9 cellular contexts compared by ENCODE assay signal in the genomic region with DNA sequence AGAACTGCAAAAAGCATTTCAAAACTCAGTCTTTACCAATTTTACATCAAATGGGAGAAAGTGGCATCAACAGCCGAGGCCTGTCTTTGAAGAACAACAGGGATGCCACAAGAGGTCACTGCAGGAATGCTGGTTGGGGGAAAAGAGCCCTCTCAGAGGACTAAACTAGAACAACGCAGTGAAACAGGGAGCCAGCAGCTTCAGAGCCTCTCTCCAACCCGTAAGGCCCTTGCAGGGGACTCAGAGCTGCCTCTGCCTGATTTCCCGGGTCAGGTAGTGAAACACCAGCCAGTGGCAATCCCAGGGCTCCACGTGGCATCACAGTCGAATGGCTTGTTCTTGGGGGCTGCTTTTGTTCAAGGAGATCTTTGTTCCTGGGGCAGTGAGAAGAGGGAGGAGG. TPM values are rescaled to one million over a fixed set of nuclear protein-coding genes. Genes with fewer than 3 reads are reported as not detected.
A peak's percentile ranks its signal among the peaks of the same experiment; 100 is the strongest.
DNase-seq lines count a peak whose midpoint lies in the region; ATAC-seq and TF ChIP-seq lines count a peak whose summit lies in the region.
"Had no signal": no experiment of that assay in that cellular context is flagged by ENCODE, and none has a peak within 500 bp of the region (broad histone marks: within the 10 kb centered on the region; RNA-seq: fewer than 3 reads in every experiment).

No MANE protein-coding gene starts in this region.

- no peak for ATAC-seq in natural killer cell
- ATAC-seq in GM18498 (IDR thresholded peaks at IDR 0.05; ENCODE audit: unreplicated experiment), result no peak

- no peak overlapping the region for H3K4me3 ChIP-seq in Jurkat, Clone E6-1 (ENCODE audit: low read length)
- H3K4me3 ChIP-seq in SK-N-MC (no peak overlapping the region), fibroblast of the aortic adventitia (ENCODE audit: low read depth, low read length) (no peak overlapping the region)
- H3K4me3 ChIP-seq: BLaER1 had no signal

- intact Hi-C loops in natural killer cell (cut with micrococcal nuclease), result no loop called here

- no peak overlapping the region for H3K4me3 Mint-ChIP-seq in natural killer cell

- no peaks in the 10 kb centered on the region for H3K36me3 ChIP-seq in SK-N-MC (ENCODE audit: insufficient read depth, low read length)
- H3K36me3 ChIP-seq: BLaER1 had no signal

- DNase-seq in NCI-H1417 (lab: John Stamatoyannopoulos, UW), result peak; percentile 25 to 76 (median 36)
- no peak for DNase-seq in NCI-H1417 treated with DMSO at 0.1 percent for 48 hours (lab: John Stamatoyannopoulos, UW)
- peak; percentile 35 for DNase-seq in Jurkat, Clone E6-1 (ENCODE audit: low read depth, low spot score)
- DNase-seq in SK-N-MC (ENCODE audit: low read depth, low spot score), result peak; percentile 75
- peak; percentile 60 for DNase-seq in fibroblast of the aortic adventitia (ENCODE audit: low read depth)
- peak in 50 of 56 donors; percentile 25 to 85 (median 62) for DNase-seq in nucleus accumbens (lab: John Stamatoyannopoulos, UW)
- no peak for DNase-seq in natural killer cell

- no peaks in the 10 kb centered on the region for H3K9me3 Mint-ChIP-seq in natural killer cell

- peaks cover 2% of the 10 kb centered on the region; the same call in 1 of the 2 replicates for H3K9me3 ChIP-seq in SK-N-MC (ENCODE audit: low read depth, low read length)
- H3K9me3 ChIP-seq: BLaER1 had no signal

- peak; percentile 37 for TF ChIP-seq CTCF in fibroblast of the aortic adventitia (IDR thresholded peaks at IDR 0.05; ENCODE audit: insufficient read depth, low read length)
- TF ChIP-seq CTCF in natural killer cell (IDR thresholded peaks at IDR 0.05), result no peak

- H3K9ac ChIP-seq in SK-N-MC (ENCODE audit: insufficient read length), result no peak overlapping the region
- H3K9ac ChIP-seq: BLaER1 had no signal

- H3K27ac ChIP-seq in SK-N-MC, result no peak overlapping the region
- H3K27ac ChIP-seq: BLaER1 had no signal

- H3K27ac Mint-ChIP-seq in natural killer cell, result no peak overlapping the region

- no peaks in the 10 kb centered on the region for H3K4me1 Mint-ChIP-seq in natural killer cell

- no peaks in the 10 kb centered on the region for H3K36me3 Mint-ChIP-seq in natural killer cell

- peaks cover 12 to 28% of the 10 kb centered on the region in 2 donors for H3K27me3 Mint-ChIP-seq in natural killer cell (ENCODE audit: low read depth in 2 of 2)

RNA-seq across cellular contexts. Expression of gene KCNK16, which starts 55.0 kb away (rescaled TPM):
- polyA plus RNA-seq in Jurkat, Clone E6-1 (2012; ENCODE audit: insufficient read depth, insufficient read length), result not detected
- not detected in 2 replicates for total RNA-seq in fibroblast of the aortic adventitia (ENCODE audit: low replicate concordance)
- not detected for total RNA-seq in natural killer cell

Comparison
In these comparisons a context has a peak if more than half of its experiments do, and no peak if none do; other contexts are left out.
1. DNase-seq: peak in NCI-H1417 (3 of 3), Jurkat, Clone E6-1 (single experiment), SK-N-MC (single experiment), fibroblast of the aortic adventitia (single experiment) and nucleus accumbens (50 of 56); none in NCI-H1417 treated with DMSO at 0.1 percent for 48 hours (single experiment) and natural killer cell (single experiment).